Comparison of ENCODE assay signal across 8 cellular contexts in the genomic region with DNA sequence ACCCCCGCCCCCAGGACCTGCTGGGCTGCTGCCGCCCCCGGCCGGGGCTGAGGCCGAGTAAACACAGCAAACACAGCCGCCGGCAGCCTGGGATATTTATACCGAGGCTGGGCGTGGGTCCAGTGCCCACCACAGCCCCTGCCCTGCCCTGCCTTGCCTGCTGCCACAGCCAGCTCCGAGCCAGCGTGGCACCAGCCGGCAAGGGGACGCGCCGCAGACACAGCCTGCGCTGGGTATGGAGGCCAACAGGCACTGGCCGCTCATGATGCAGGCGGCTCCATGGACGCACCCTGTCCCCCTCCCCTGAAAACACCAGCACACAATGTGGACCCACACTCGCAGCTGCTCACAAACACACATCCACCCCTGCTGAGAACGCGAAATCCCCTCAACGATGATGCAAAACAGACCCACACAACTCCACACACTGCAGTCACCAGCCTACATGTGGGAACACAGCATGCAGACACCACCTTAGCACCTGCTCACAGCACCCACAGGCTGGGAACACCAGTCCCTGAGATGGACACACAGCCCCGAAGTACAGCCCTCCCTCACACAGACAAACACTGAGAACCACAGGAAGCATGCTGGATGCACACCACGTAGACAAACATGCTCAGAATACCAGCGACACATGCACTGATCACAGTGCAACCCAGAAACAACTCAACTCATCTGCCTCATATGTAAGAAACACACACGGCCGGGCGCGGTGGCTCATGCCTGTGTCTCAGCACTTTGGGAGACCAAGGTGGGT. TPM values are rescaled to one million over a fixed set of nuclear protein-coding genes. Genes with fewer than 3 reads are reported as not detected.
DNase-seq lines count a peak whose midpoint lies in the region; ATAC-seq and TF ChIP-seq lines count a peak whose summit lies in the region.

No MANE protein-coding gene starts in this region.

- DNase-seq in EL (peak; percentile 52), mammary epithelial cell (no peak), left lung (peak in 1 of 2 donors; percentile 81)

- H3K36me3 ChIP-seq in KOPT-K1 (ENCODE audit: insufficient read depth, low read length) (peaks cover 68% of the 10 kb centered on the region), mammary epithelial cell (ENCODE audit: insufficient read depth, low read length) (no peaks in the 10 kb centered on the region), left lung (peaks cover 0 to 36% of the 10 kb centered on the region in 2 donors)

- H3K4me1 ChIP-seq in mammary epithelial cell (ENCODE audit: insufficient read depth, low read length) (peaks cover 51% of the 10 kb centered on the region), left lung (peaks cover 56 to 100% of the 10 kb centered on the region in 2 donors)

- peak; percentile 1 for ATAC-seq in left lung
- no peak for ATAC-seq in GM18511 (IDR thresholded peaks at IDR 0.05; ENCODE audit: unreplicated experiment)
- no peak for ATAC-seq in HG02840 (IDR thresholded peaks at IDR 0.05; ENCODE audit: low FRiP score, unreplicated experiment)
- no peak for ATAC-seq in HG03378 (IDR thresholded peaks at IDR 0.05; ENCODE audit: unreplicated experiment)

- H3K9me3 ChIP-seq in KOPT-K1 (ENCODE audit: insufficient read depth, low read length, poor library complexity, severe bottlenecking): no peaks in the 10 kb centered on the region
- H3K9me3 ChIP-seq in mammary epithelial cell (replicated peaks; ENCODE audit: insufficient read depth, low read length): no peaks in the 10 kb centered on the region
- H3K9me3 ChIP-seq in left lung: no peaks in the 10 kb centered on the region

- H2AFZ ChIP-seq in mammary epithelial cell (ENCODE audit: low read depth, low read length): no peak overlapping the region

- TF ChIP-seq CTCF in mammary epithelial cell (conservative IDR thresholded peaks at IDR 0.05 in 1 of 2, IDR thresholded peaks at IDR 0.05 in 1 of 2; ENCODE audit: extremely low read depth in 1 of 2, insufficient read depth in 1 of 2, low read depth in 1 of 2, low read length in 2 of 2) (no peak), left lung (IDR thresholded peaks at IDR 0.05) (no peak)

- intact Hi-C loops in mammary epithelial cell (cut with micrococcal nuclease) (loop anchor here (2.0 to 10.0 kb wide), 2 partner anchors 113 to 239 kb away; partner anchors contain the start of gene DMAC2), left lung (cut with DNase I) (no loop called here)

- CTCF ChIA-PET in mammary epithelial cell (lab: Charles Lee; ENCODE audit: low non-redundant PET): no interaction called here

- no peak overlapping the region for H3K4me3 ChIP-seq in mammary epithelial cell (replicated peaks in 1 of 3; ENCODE audit: insufficient read depth in 1 of 3, low read depth in 2 of 3, low read length in 3 of 3)
- H3K4me3 ChIP-seq in left lung: peak overlapping the region in 1 of 2 donors; percentile 36

- no peak overlapping the region for H3K9ac ChIP-seq in mammary epithelial cell (ENCODE audit: insufficient read depth, low read length)

- dilution Hi-C loops in mammary epithelial cell (cut with HindIII; ENCODE audit: low sequenced_read_pairs): no loop called here

- H3K79me2 ChIP-seq in mammary epithelial cell (ENCODE audit: insufficient read depth, low read length): peaks cover 4% of the 10 kb centered on the region

- H3K27ac ChIP-seq in KOPT-K1 (ENCODE audit: low read depth, low read length, poor library complexity, severe bottlenecking) (peak overlapping the region; percentile 18), mammary epithelial cell (ENCODE audit: insufficient read depth, low read depth, low read length) (no peak overlapping the region), left lung (peak overlapping the region; percentile 85 to 88), temporal lobe (ENCODE audit: low read depth, low read length) (peak overlapping the region; percentile 81)

- H4K20me1 ChIP-seq in mammary epithelial cell (ENCODE audit: insufficient read depth, low read length): no peaks in the 10 kb centered on the region

- 58% methylated on average over 13 of the region's 30 CpGs for WGBS in mammary epithelial cell (ENCODE audit: low coverage, missing lambda C conversion rate)

- no peaks in the 10 kb centered on the region for H3K27me3 ChIP-seq in mammary epithelial cell (ENCODE audit: insufficient read depth, low read length)
- no peaks in the 10 kb centered on the region for H3K27me3 ChIP-seq in left lung

- in situ Hi-C loops in mammary epithelial cell (cut with MboI; ENCODE audit: low sequenced_read_pairs in 2 of 2): no loop called here

- peak overlapping the region; percentile 29 for H3K4me2 ChIP-seq in mammary epithelial cell (ENCODE audit: insufficient read depth, low read depth, low read length)

- no TSS peak for BruUV-seq in mammary epithelial cell (replicated peaks; lab: Mats Ljungman, UMichigan)

RNA-seq across cellular contexts. Expression of gene CCDC97, which starts 16.2 kb away (rescaled TPM):
- total RNA-seq in mammary epithelial cell (10 to 100 TPM; 10.8 to 24.8 TPM), left lung (10 to 100 TPM; 25.3 to 30.2 TPM), temporal lobe (6.4 TPM)
- 9.5 TPM for polyA plus RNA-seq in mammary epithelial cell
- 34.4 TPM for polyA minus RNA-seq in mammary epithelial cell

RNA-seq across cellular contexts. Expression of gene TGFB1, which starts 27.6 kb away (rescaled TPM):
- total RNA-seq in mammary epithelial cell (10 to 100 TPM in 1 of 2 donors, 1 to 10 TPM in 1; 9.8 to 84.1 TPM), left lung (10 to 100 TPM; 73.1 to 98.0 TPM), temporal lobe (2.7 TPM)
- polyA plus RNA-seq in mammary epithelial cell: 9.8 TPM
- polyA minus RNA-seq in mammary epithelial cell: 52.0 TPM

RNA-seq across cellular contexts. Expression of gene B9D2, which starts 37.8 kb away (rescaled TPM):
- total RNA-seq in mammary epithelial cell (1 to 10 TPM; 3.0 to 3.6 TPM), left lung (1 to 10 TPM; 7.8 to 8.8 TPM), temporal lobe (2.2 TPM)
- polyA plus RNA-seq in mammary epithelial cell: 5.3 TPM
- polyA minus RNA-seq in mammary epithelial cell: 0.57 TPM

RNA-seq across cellular contexts. Expression of gene TMEM91, which starts 50.2 kb away (rescaled TPM):
- total RNA-seq in mammary epithelial cell (1 to 10 TPM; 5.7 to 7.5 TPM), left lung (10 to 100 TPM; 10.1 to 14.3 TPM), temporal lobe (4.2 TPM)
- 4.0 TPM for polyA plus RNA-seq in mammary epithelial cell
- polyA minus RNA-seq in mammary epithelial cell: 2.1 TPM
